In genomic region chr1:94621802-94622201, GRCh38 we compare ENCODE assay signal across 19 cellular contexts.
DNase-seq lines count a peak whose midpoint lies in the region; FAIRE-seq and TF ChIP-seq lines count a peak whose summit lies in the region.
"Had no signal": no experiment of that assay in that cellular context is flagged by ENCODE, and none has a peak within 500 bp of the region (broad histone marks: within the 10 kb centered on the region; RNA-seq: fewer than 3 reads in every experiment).

No MANE protein-coding gene starts in this region.

- TF ChIP-seq CTCF in HFFc6 (IDR thresholded peaks at IDR 0.05) (no peak), MCF 10A (IDR thresholded peaks at IDR 0.05; ENCODE audit: unreplicated experiment) (no peak), keratinocyte (optimal IDR thresholded peaks at IDR 0.05 in 1 of 3, IDR thresholded peaks at IDR 0.05 in 1 of 3, conservative IDR thresholded peaks at IDR 0.05 in 1 of 3; ENCODE audit: extremely low read depth in 1 of 3, insufficient read depth in 2 of 3, low read length in 3 of 3) (no peak), smooth muscle cell (IDR thresholded peaks at IDR 0.05; ENCODE audit: borderline replicate concordance, insufficient read depth, poor library complexity, severe bottlenecking) (no peak)

- H3K9me3 ChIP-seq in keratinocyte (ENCODE audit: control insufficient read depth, low read depth, low read length) (peaks cover 4% of the 10 kb centered on the region), smooth muscle cell (replicated peaks; ENCODE audit: low read depth) (no peaks in the 10 kb centered on the region)

- no peaks in the 10 kb centered on the region for H3K79me2 ChIP-seq in keratinocyte (ENCODE audit: control insufficient read depth, insufficient read depth, low read length)
- no peaks in the 10 kb centered on the region for H3K79me2 ChIP-seq in smooth muscle cell (ENCODE audit: low read depth)

- H3K4me3 Mint-ChIP-seq in HFFc6 (no peak overlapping the region), MCF 10A (ENCODE audit: unreplicated experiment) (no peak overlapping the region)
- H3K4me3 Mint-ChIP-seq: activated CD4-positive, alpha-beta memory T cell treated with anti-CD3 and anti-CD28 coated beads for 36 hours; activated naive CD8-positive, alpha-beta T cell treated with anti-CD3 and anti-CD28 coated beads, Interleukin-2, amount 10 ng/mL, durations not matched to agents 7 days and 5 days; IgD-negative memory B cell; T-cell had no signal

- POLR2A ChIA-PET in MCF 10A (lab: Yijun Ruan, JAX), result interaction anchor here (0.8 to 1.2 kb wide), 2 partner anchors 22 to 32 kb away, joined by 3 to 5 read pairs; no protein-coding TSS in a partner anchor

- H3K27ac Mint-ChIP-seq in HFFc6 (peak overlapping the region; percentile 97), MCF 10A (ENCODE audit: low read depth, unreplicated experiment) (peak overlapping the region; percentile 86)
- H3K27ac Mint-ChIP-seq: activated CD4-positive, alpha-beta memory T cell treated with anti-CD3 and anti-CD28 coated beads for 36 hours; activated naive CD8-positive, alpha-beta T cell treated with anti-CD3 and anti-CD28 coated beads, Interleukin-2, amount 10 ng/mL, durations not matched to agents 7 days and 5 days; IgD-negative memory B cell; T-cell had no signal

- H4K20me1 ChIP-seq in keratinocyte (ENCODE audit: control insufficient read depth, extremely low read depth, insufficient read depth, low read length) (no peaks in the 10 kb centered on the region), smooth muscle cell (ENCODE audit: low read depth) (no peaks in the 10 kb centered on the region)
- H4K20me1 ChIP-seq: BLaER1 treated with 17β-estradiol and CSF1 and Interleukin-3, amounts not matched to agents 10 nM and 100 nM had no signal

- H3K9me3 Mint-ChIP-seq in HFFc6 (peaks cover 11% of the 10 kb centered on the region), MCF 10A (ENCODE audit: unreplicated experiment) (no peaks in the 10 kb centered on the region)

- H3K4me1 Mint-ChIP-seq in HFFc6 (ENCODE audit: low read depth), result peaks cover 72% of the 10 kb centered on the region
- peaks cover 56% of the 10 kb centered on the region for H3K4me1 Mint-ChIP-seq in MCF 10A (ENCODE audit: insufficient read depth, unreplicated experiment)
- H3K4me1 Mint-ChIP-seq: activated naive CD8-positive, alpha-beta T cell treated with anti-CD3 and anti-CD28 coated beads, Interleukin-2, amount 10 ng/mL, durations not matched to agents 7 days and 5 days; IgD-negative memory B cell; T-cell had no signal

- BruUV-seq in MCF 10A (replicated peaks; lab: Mats Ljungman, UMichigan), result TSS peak; percentile 57

- H3K36me3 ChIP-seq in keratinocyte (ENCODE audit: control insufficient read depth in 2 of 2, extremely low read depth in 1 of 2, insufficient read depth in 2 of 2, low read length in 2 of 2), result no peaks in the 10 kb centered on the region
- no peaks in the 10 kb centered on the region for H3K36me3 ChIP-seq in smooth muscle cell (ENCODE audit: low read depth)
- H3K36me3 ChIP-seq: BLaER1 treated with 17β-estradiol and CSF1 and Interleukin-3, amounts not matched to agents 10 nM and 100 nM had no signal

- H3K4me2 ChIP-seq in keratinocyte (ENCODE audit: control insufficient read depth, extremely low read depth, insufficient read depth, low read depth, low read length) (peak overlapping the region; percentile 61), smooth muscle cell (peak overlapping the region; percentile 52)
- H3K4me2 ChIP-seq: BLaER1 treated with 17β-estradiol and CSF1 and Interleukin-3, amounts not matched to agents 10 nM and 100 nM had no signal

- FAIRE-seq in keratinocyte (lab: Jason Lieb, UNC), result no peak
- FAIRE-seq: D721Med, frontal cortex had no signal

- H3K4me1 ChIP-seq in keratinocyte (ENCODE audit: control insufficient read depth, extremely low read depth, insufficient read depth, low read length) (peaks cover 67% of the 10 kb centered on the region), smooth muscle cell (ENCODE audit: low read depth) (peaks cover 37% of the 10 kb centered on the region)
- H3K4me1 ChIP-seq: BLaER1 treated with 17β-estradiol and CSF1 and Interleukin-3, amounts not matched to agents 10 nM and 100 nM had no signal

- DNase-seq in HFFc6 (no peak), MCF 10A (ENCODE audit: unreplicated experiment) (peak; percentile 57), keratinocyte (ENCODE audit: low read depth, low spot score) (no peak), smooth muscle cell (lab: John Stamatoyannopoulos, UW; ENCODE audit: unreplicated experiment) (no peak), NCI-H1417 (lab: John Stamatoyannopoulos, UW) (no peak), COLO829 (ENCODE audit: low spot score) (no peak), COR-L47 (lab: John Stamatoyannopoulos, UW) (no peak)
- DNase-seq: activated CD4-positive, alpha-beta memory T cell treated with anti-CD3 and anti-CD28 coated beads for 36 hours; activated effector memory CD4-positive, alpha-beta T cell treated with Interleukin-2 at 50 U/mL for 16 hours; activated naive CD8-positive, alpha-beta T cell treated with anti-CD3 and anti-CD28 coated beads, Interleukin-2, amount 10 ng/mL, durations not matched to agents 7 days and 5 days; NCI-H1417 treated with DMSO at 0.1 percent for 48 hours; NCI-H2107; SHP77 treated with DMSO at 0.1 percent for 48 hours; stimulated activated CD4-positive, alpha-beta T cell treated with anti-CD3 and anti-CD28 coated beads, Interleukin-1b, Interleukin-23, amount 100 ng/mL, for 48 hours; T-cell had no signal

- intact Hi-C loops in MCF 10A (cut with micrococcal nuclease), result loop anchor here (2.0 kb wide), 1 partner anchor 25 kb away; no protein-coding TSS in a partner anchor

- H3K4me3 ChIP-seq in keratinocyte (ENCODE audit: control insufficient read depth in 2 of 3, extremely low read depth in 1 of 3, insufficient read depth in 2 of 3, low read depth in 1 of 3, low read length in 3 of 3), result no peak overlapping the region
- no peak overlapping the region for H3K4me3 ChIP-seq in smooth muscle cell
- H3K4me3 ChIP-seq: BLaER1 treated with 17β-estradiol and CSF1 and Interleukin-3, amounts not matched to agents 10 nM and 100 nM had no signal

- 0 out of 2 replicates have a peak, but pooled peaks cover 2% of the 10 kb centered on the region for H3K27me3 Mint-ChIP-seq in HFFc6 (ENCODE audit: insufficient read depth)
- H3K27me3 Mint-ChIP-seq in MCF 10A (ENCODE audit: insufficient read depth, unreplicated experiment), result no peaks in the 10 kb centered on the region
- H3K27me3 Mint-ChIP-seq: activated CD4-positive, alpha-beta memory T cell treated with anti-CD3 and anti-CD28 coated beads for 36 hours; IgD-negative memory B cell had no signal

- H3K9ac ChIP-seq in keratinocyte (ENCODE audit: control insufficient read depth, extremely low read depth, insufficient read depth, low read length), result peak overlapping the region; percentile 73
- H3K9ac ChIP-seq in smooth muscle cell (ENCODE audit: low read depth), result peak overlapping the region; percentile 28
- H3K9ac ChIP-seq: BLaER1 treated with 17β-estradiol and CSF1 and Interleukin-3, amounts not matched to agents 10 nM and 100 nM had no signal

- dilution Hi-C loops in keratinocyte (cut with MboI; ENCODE audit: extremely low pct_ligation_motif_present, low sequenced_read_pairs), result no loop called here

- H3F3A ChIP-seq in smooth muscle cell (ENCODE audit: low read depth), result peaks cover 28% of the 10 kb centered on the region

- H3K27me3 ChIP-seq in keratinocyte (ENCODE audit: control insufficient read depth, extremely low read depth, insufficient read depth, low read length) (no peaks in the 10 kb centered on the region), smooth muscle cell (ENCODE audit: low read depth) (no peaks in the 10 kb centered on the region)
- H3K27me3 ChIP-seq: BLaER1 treated with 17β-estradiol and CSF1 and Interleukin-3, amounts not matched to agents 10 nM and 100 nM had no signal

- H3K9me1 ChIP-seq in keratinocyte (ENCODE audit: control insufficient read depth, extremely low read depth, insufficient read depth, low read length), result no peaks in the 10 kb centered on the region

- H2AFZ ChIP-seq in keratinocyte (ENCODE audit: control insufficient read depth, low read length) (no peak overlapping the region), smooth muscle cell (ENCODE audit: low read depth) (no peak overlapping the region)

- peaks cover 11% of the 10 kb centered on the region for H3K36me3 Mint-ChIP-seq in HFFc6 (ENCODE audit: low read depth)
- no peaks in the 10 kb centered on the region for H3K36me3 Mint-ChIP-seq in MCF 10A (ENCODE audit: insufficient read depth, unreplicated experiment)
- H3K36me3 Mint-ChIP-seq: activated naive CD8-positive, alpha-beta T cell treated with anti-CD3 and anti-CD28 coated beads, Interleukin-2, amount 10 ng/mL, durations not matched to agents 7 days and 5 days; IgD-negative memory B cell; T-cell had no signal

- peak overlapping the region; percentile 86 for H3K27ac ChIP-seq in keratinocyte (ENCODE audit: control insufficient read depth, insufficient read depth, low read length)
- peak overlapping the region; percentile 97 for H3K27ac ChIP-seq in smooth muscle cell (ENCODE audit: low read depth)
- H3K27ac ChIP-seq: BLaER1 treated with 17β-estradiol and CSF1 and Interleukin-3, amounts not matched to agents 10 nM and 100 nM had no signal

- CTCF ChIA-PET in MCF 10A (lab: Yijun Ruan, JAX), result interaction anchor here (0.7 to 1.8 kb wide), 3 partner anchors 14 to 92 kb away, joined by 3 to 5 read pairs (median 3); no protein-coding TSS in a partner anchor
